16 cellular contexts compared by ENCODE assay signal in genomic region chr1:208213786-208214185, GRCh38. TPM values are rescaled to one million over a fixed set of nuclear protein-coding genes. Genes with fewer than 3 reads are reported as not detected.
A peak's percentile ranks its signal among the peaks of the same experiment; 100 is the strongest.
DNase-seq lines count a peak whose midpoint lies in the region; ATAC-seq, FAIRE-seq and TF ChIP-seq lines count a peak whose summit lies in the region.
"Had no signal": no experiment of that assay in that cellular context is flagged by ENCODE, and none has a peak within 500 bp of the region (broad histone marks: within the 10 kb centered on the region; RNA-seq: fewer than 3 reads in every experiment).

No MANE protein-coding gene starts in this region.

- no peaks in the 10 kb centered on the region for H3K27me3 ChIP-seq in liver (ENCODE audit: control insufficient read depth in 4 of 4, insufficient read depth in 4 of 4, low read length in 3 of 4)
- no peaks in the 10 kb centered on the region for H3K27me3 ChIP-seq in HepG2 (ENCODE audit: control insufficient read depth in 1 of 2, insufficient read depth in 2 of 2, low read length in 2 of 2)
- no peaks in the 10 kb centered on the region for H3K27me3 ChIP-seq in bronchial epithelial cell (ENCODE audit: control insufficient read depth, insufficient read depth, low read length)
- H3K27me3 ChIP-seq in left lung = no peaks in the 10 kb centered on the region
- H3K27me3 ChIP-seq: thyroid gland had no signal

- DNase-seq in HepG2 (ENCODE audit: low spot score) (no peak), bronchial epithelial cell (ENCODE audit: low read depth) (peak; percentile 48), left lung (no peak), occipital lobe (lab: John Stamatoyannopoulos, UW) (no peak), SK-N-DZ (ENCODE audit: low spot score) (no peak)
- DNase-seq in activated T-helper 1 cell treated with anti-CD3 and anti-CD28 coated beads, Interleukin-12 subunit alpha, Interleukin-12 subunit beta, Interleukin-2, Interleukin-4 antibody, amounts not matched to agents 30 ng/mL and 10 ng/mL and 1 ng/mL, durations not matched to agents 14 hours and 24 hours and 36 hours (ENCODE audit: low spot score) = no peak
- no peak for DNase-seq in activated T-helper 2 cell treated with anti-CD3 and anti-CD28 coated beads, Interferon-gamma antibody, Interleukin-2, Interleukin-4, amounts not matched to agents 10 μg/mL and 5 μg/mL and 100 μg/mL, durations not matched to agents 14 hours and 24 hours and 36 hours (ENCODE audit: low spot score)
- DNase-seq: amygdala, kidney glomerular epithelial cell, NCI-H1694, NCI-H774, small intestine, thyroid gland had no signal

- H3K4me3 Mint-ChIP-seq in activated T-helper 1 cell treated with anti-CD3 and anti-CD28 coated beads, Interleukin-12 subunit alpha, Interleukin-12 subunit beta, Interleukin-2, Interleukin-4 antibody, amounts not matched to agents 30 ng/mL and 10 ng/mL and 1 ng/mL, durations not matched to agents 14 hours and 24 hours and 36 hours = no peak overlapping the region
- H3K4me3 Mint-ChIP-seq in activated T-helper 2 cell treated with anti-CD3 and anti-CD28 coated beads, Interferon-gamma antibody, Interleukin-2, Interleukin-4, amounts not matched to agents 10 μg/mL and 5 μg/mL and 100 μg/mL, durations not matched to agents 14 hours and 24 hours and 36 hours (ENCODE audit: low read depth) = no peak overlapping the region
- H3K4me3 Mint-ChIP-seq: neural crest cell had no signal

- 66% methylated on average over 3 of the region's 3 CpGs for WGBS in liver
- WGBS in HepG2 (ENCODE audit: low lambda C conversion rate) = 97% methylated on average over 3 of the region's 3 CpGs

- POLR2A ChIA-PET in HepG2 (lab: Yijun Ruan, JAX) = no interaction called here

- no peak overlapping the region for H3K9ac ChIP-seq in liver (ENCODE audit: low read depth in 1 of 2, low read length in 2 of 2)
- no peak overlapping the region for H3K9ac ChIP-seq in HepG2 (ENCODE audit: insufficient read depth, low read depth, low read length)

- peaks cover 0 to 5% (median 2%) of the 10 kb centered on the region in 4 donors for H3K4me1 ChIP-seq in liver (ENCODE audit: control insufficient read depth in 4 of 4, insufficient read depth in 4 of 4, low read length in 3 of 4)
- no peaks in the 10 kb centered on the region for H3K4me1 ChIP-seq in HepG2 (ENCODE audit: insufficient read depth, low read length)
- peaks cover 22 to 68% of the 10 kb centered on the region in 2 donors for H3K4me1 ChIP-seq in left lung

- H3K4me1 Mint-ChIP-seq in activated T-helper 1 cell treated with anti-CD3 and anti-CD28 coated beads, Interleukin-12 subunit alpha, Interleukin-12 subunit beta, Interleukin-2, Interleukin-4 antibody, amounts not matched to agents 30 ng/mL and 10 ng/mL and 1 ng/mL, durations not matched to agents 14 hours and 24 hours and 36 hours (ENCODE audit: low read depth) = no peaks in the 10 kb centered on the region
- H3K4me1 Mint-ChIP-seq in activated T-helper 2 cell treated with anti-CD3 and anti-CD28 coated beads, Interferon-gamma antibody, Interleukin-2, Interleukin-4, amounts not matched to agents 10 μg/mL and 5 μg/mL and 100 μg/mL, durations not matched to agents 14 hours and 24 hours and 36 hours (ENCODE audit: low read depth) = no peaks in the 10 kb centered on the region

- peaks cover 8% of the 10 kb centered on the region for H3K27me3 Mint-ChIP-seq in activated T-helper 1 cell treated with anti-CD3 and anti-CD28 coated beads, Interleukin-12 subunit alpha, Interleukin-12 subunit beta, Interleukin-2, Interleukin-4 antibody, amounts not matched to agents 30 ng/mL and 10 ng/mL and 1 ng/mL, durations not matched to agents 14 hours and 24 hours and 36 hours (ENCODE audit: insufficient read depth)
- H3K27me3 Mint-ChIP-seq in activated T-helper 2 cell treated with anti-CD3 and anti-CD28 coated beads, Interferon-gamma antibody, Interleukin-2, Interleukin-4, amounts not matched to agents 10 μg/mL and 5 μg/mL and 100 μg/mL, durations not matched to agents 14 hours and 24 hours and 36 hours (ENCODE audit: low read depth) = peaks cover 20% of the 10 kb centered on the region

- intact Hi-C loops in HepG2 (cut with micrococcal nuclease; ENCODE audit: unreplicated experiment) (no loop called here), left lung (cut with DNase I) (no loop called here)
- intact Hi-C loops in activated T-helper 1 cell treated with anti-CD3 and anti-CD28 coated beads, Interleukin-12 subunit alpha, Interleukin-12 subunit beta, Interleukin-2, Interleukin-4 antibody, amounts not matched to agents 30 ng/mL and 10 ng/mL and 1 ng/mL, durations not matched to agents 14 hours and 24 hours and 36 hours (cut with micrococcal nuclease) = no loop called here
- intact Hi-C loops in activated T-helper 2 cell treated with anti-CD3 and anti-CD28 coated beads, Interferon-gamma antibody, Interleukin-2, Interleukin-4, amounts not matched to agents 10 μg/mL and 5 μg/mL and 100 μg/mL, durations not matched to agents 14 hours and 24 hours and 36 hours (cut with micrococcal nuclease) = no loop called here

- TF ChIP-seq CTCF in liver (IDR thresholded peaks at IDR 0.05; ENCODE audit: low read depth, low read length, missing input control) = no peak
- TF ChIP-seq CTCF in HepG2 (CRISPR knock-in tag; IDR thresholded peaks at IDR 0.05) = no peak
- TF ChIP-seq CTCF in bronchial epithelial cell (IDR thresholded peaks at IDR 0.05; ENCODE audit: insufficient read depth, low read length, severe bottlenecking) = no peak
- no peak for TF ChIP-seq CTCF in left lung (IDR thresholded peaks at IDR 0.05)

- H3K27ac Mint-ChIP-seq in activated T-helper 1 cell treated with anti-CD3 and anti-CD28 coated beads, Interleukin-12 subunit alpha, Interleukin-12 subunit beta, Interleukin-2, Interleukin-4 antibody, amounts not matched to agents 30 ng/mL and 10 ng/mL and 1 ng/mL, durations not matched to agents 14 hours and 24 hours and 36 hours = no peak overlapping the region
- H3K27ac Mint-ChIP-seq in activated T-helper 2 cell treated with anti-CD3 and anti-CD28 coated beads, Interferon-gamma antibody, Interleukin-2, Interleukin-4, amounts not matched to agents 10 μg/mL and 5 μg/mL and 100 μg/mL, durations not matched to agents 14 hours and 24 hours and 36 hours = no peak overlapping the region

- TF ChIP-seq EP300 in HepG2 (IDR thresholded peaks at IDR 0.05; ENCODE audit: low read depth in 2 of 2, low read length in 2 of 2) (no peak), HepG2 (CRISPR knock-in tag; IDR thresholded peaks at IDR 0.05; ENCODE audit: borderline replicate concordance) (no peak)

- no TSS peak for BruUV-seq in HepG2 (replicated peaks; lab: Mats Ljungman, UMichigan)

- H3K27ac ChIP-seq in liver (ENCODE audit: low read depth in 1 of 2, low read length in 2 of 2) = no peak overlapping the region
- H3K27ac ChIP-seq in HepG2 (ENCODE audit: extremely low read length, insufficient read depth, low read length) = no peak overlapping the region
- peak overlapping the region; percentile 26 to 61 for H3K27ac ChIP-seq in left lung

- H3K9me3 ChIP-seq in liver (ENCODE audit: control insufficient read depth in 4 of 4, low read length in 3 of 4) = no peaks in the 10 kb centered on the region
- H3K9me3 ChIP-seq in HepG2 (ENCODE audit: low read length) = no peaks in the 10 kb centered on the region
- no peaks in the 10 kb centered on the region for H3K9me3 ChIP-seq in left lung
- H3K9me3 ChIP-seq: thyroid gland had no signal

- H3K36me3 ChIP-seq in liver (ENCODE audit: control insufficient read depth in 4 of 4, insufficient read depth in 3 of 4, low read depth in 1 of 4, low read length in 3 of 4) (peaks cover 0 to 11% (median 7%) of the 10 kb centered on the region in 4 donors), HepG2 (replicated peaks in 1 of 2; ENCODE audit: control insufficient read depth in 1 of 2, insufficient read depth in 2 of 2, low read length in 2 of 2) (peaks cover 0 to 5% of the 10 kb centered on the region in 2 experiments; a peak in 2 of 5 replicates), bronchial epithelial cell (ENCODE audit: control insufficient read depth, insufficient read depth, low read length) (peaks cover 18% of the 10 kb centered on the region), left lung (peaks cover 0 to 34% of the 10 kb centered on the region in 2 donors)

- H3K36me3 Mint-ChIP-seq in activated T-helper 1 cell treated with anti-CD3 and anti-CD28 coated beads, Interleukin-12 subunit alpha, Interleukin-12 subunit beta, Interleukin-2, Interleukin-4 antibody, amounts not matched to agents 30 ng/mL and 10 ng/mL and 1 ng/mL, durations not matched to agents 14 hours and 24 hours and 36 hours (ENCODE audit: low read depth) = no peaks in the 10 kb centered on the region
- H3K36me3 Mint-ChIP-seq in activated T-helper 2 cell treated with anti-CD3 and anti-CD28 coated beads, Interferon-gamma antibody, Interleukin-2, Interleukin-4, amounts not matched to agents 10 μg/mL and 5 μg/mL and 100 μg/mL, durations not matched to agents 14 hours and 24 hours and 36 hours (ENCODE audit: low read depth) = no peaks in the 10 kb centered on the region

- H3K4me2 ChIP-seq in HepG2 (ENCODE audit: low read depth, low read length) = no peak overlapping the region

- H3K9me3 Mint-ChIP-seq in activated T-helper 1 cell treated with anti-CD3 and anti-CD28 coated beads, Interleukin-12 subunit alpha, Interleukin-12 subunit beta, Interleukin-2, Interleukin-4 antibody, amounts not matched to agents 30 ng/mL and 10 ng/mL and 1 ng/mL, durations not matched to agents 14 hours and 24 hours and 36 hours = no peaks in the 10 kb centered on the region
- no peaks in the 10 kb centered on the region for H3K9me3 Mint-ChIP-seq in activated T-helper 2 cell treated with anti-CD3 and anti-CD28 coated beads, Interferon-gamma antibody, Interleukin-2, Interleukin-4, amounts not matched to agents 10 μg/mL and 5 μg/mL and 100 μg/mL, durations not matched to agents 14 hours and 24 hours and 36 hours
- H3K9me3 Mint-ChIP-seq: neural crest cell had no signal

- no peaks in the 10 kb centered on the region for H4K20me1 ChIP-seq in HepG2 (ENCODE audit: insufficient read depth, low read length)

- no peak overlapping the region for H2AFZ ChIP-seq in HepG2 (ENCODE audit: low read length)

- CTCF ChIA-PET in HepG2 (lab: Yijun Ruan, JAX; ENCODE audit: low intra/inter-chr PET ratio, low total read pairs) = no interaction called here

- TF ChIP-seq RAD21 in liver (IDR thresholded peaks at IDR 0.05) (no peak), HepG2 (CRISPR knock-in tag; IDR thresholded peaks at IDR 0.05) (no peak)

- FAIRE-seq in HepG2 (lab: Jason Lieb, UNC) = no peak
- no peak for FAIRE-seq in bronchial epithelial cell (lab: Jason Lieb, UNC)
- FAIRE-seq: A204.1, small intestine had no signal

- H3K4me3 ChIP-seq in liver (ENCODE audit: low read depth in 1 of 3, low read length in 3 of 3) = no peak overlapping the region
- H3K4me3 ChIP-seq in HepG2 (replicated peaks in 1 of 3; ENCODE audit: insufficient read depth in 1 of 3, low read depth in 2 of 3, low read length in 3 of 3) = no peak overlapping the region
- no peak overlapping the region for H3K4me3 ChIP-seq in bronchial epithelial cell (ENCODE audit: low read depth, low read length)
- H3K4me3 ChIP-seq in left lung = no peak overlapping the region
- H3K4me3 ChIP-seq: thyroid gland had no signal

- H3K79me2 ChIP-seq in HepG2 (ENCODE audit: insufficient read depth, low read length) = no peaks in the 10 kb centered on the region

- no peak for TF ChIP-seq POLR2A in HepG2 (IDR thresholded peaks at IDR 0.05; ENCODE audit: insufficient read depth in 1 of 2, low read depth in 2 of 2, low read length in 2 of 2)

- in situ Hi-C loops in HepG2 (cut with HindIII; ENCODE audit: extremely low pct_ligation_motif_present, low pct_unique_long_range_greater_than_20kb) = no loop called here

- no peak for ATAC-seq in HepG2
- peak; percentile 55 for ATAC-seq in left lung

RNA-seq across cellular contexts. Expression of gene PLXNA2, which starts 30.4 kb away (rescaled TPM):
- total RNA-seq in liver (1 to 10 TPM; 2.8 to 9.2 TPM), HepG2 (2016; rRNA removed; fragmentation: Illumina TruSeq; extraction: Trizol) (0.24 and 1.1 TPM in 2 replicates), bronchial epithelial cell (9.0 and 10.0 TPM in 2 replicates), left lung (10 to 100 TPM; 73.5 to 92.8 TPM), occipital lobe (60.7 TPM)
- polyA plus RNA-seq in liver (1 to 10 TPM; 1.8 to 2.7 TPM), HepG2 (2011; rRNA removed) (2.1 TPM in 2 replicates)
- under 0.01 and 0.18 TPM in 2 replicates for total RNA-seq in HepG2 (2016; cell fraction: cytosol; rRNA removed; fragmentation: Illumina TruSeq; extraction: Trizol; ENCODE audit: low read depth)
- total RNA-seq in HepG2 (2016; cell fraction: insoluble cytoplasmic fraction; rRNA removed; fragmentation: Illumina TruSeq; extraction: Trizol) = 0.22 and 0.71 TPM in 2 replicates
- 0.28 and 0.49 TPM in 2 replicates for total RNA-seq in HepG2 (2016; cell fraction: membrane; rRNA removed; fragmentation: Illumina TruSeq; extraction: Trizol)
- 1.5 and 1.9 TPM in 2 replicates for total RNA-seq in HepG2 (2016; cell fraction: nucleus; rRNA removed; fragmentation: Illumina TruSeq; extraction: Trizol)
- polyA plus RNA-seq in HepG2 (2011; cell fraction: cytosol; rRNA removed) = 0.59 and 1.1 TPM in 2 replicates
- polyA plus RNA-seq in HepG2 (2011; cell fraction: nucleus; rRNA removed) = 8.7 and 12.0 TPM in 2 replicates
- 1.0 and 1.7 TPM in 2 replicates for polyA plus RNA-seq in HepG2 (2012)
- 0.03 and 0.07 TPM in 2 replicates for polyA plus RNA-seq in HepG2 (2016; cell fraction: cytosol; fragmentation: Illumina TruSeq; extraction: Trizol; ENCODE audit: low read depth)
- polyA plus RNA-seq in HepG2 (2016; cell fraction: insoluble cytoplasmic fraction; fragmentation: Illumina TruSeq; extraction: Trizol; ENCODE audit: low read depth) = 0.33 and 0.36 TPM in 2 replicates
- 0.17 and 0.33 TPM in 2 replicates for polyA plus RNA-seq in HepG2 (2016; cell fraction: membrane; fragmentation: Illumina TruSeq; extraction: Trizol; ENCODE audit: low read depth)
- 3.2 and 3.4 TPM in 2 replicates for polyA plus RNA-seq in HepG2 (2016; cell fraction: nucleus; fragmentation: Illumina TruSeq; extraction: Trizol; ENCODE audit: insufficient read depth, low read depth)
- polyA minus RNA-seq in HepG2 (2011; rRNA and poly(A)+ RNA removed; ENCODE audit: low replicate concordance) = 6.7 and 14.5 TPM in 2 replicates
- 1.8 and 3.3 TPM in 2 replicates for polyA minus RNA-seq in HepG2 (2011; cell fraction: cytosol; rRNA and poly(A)+ RNA removed)
- 7.1 and 8.1 TPM in 2 replicates for polyA minus RNA-seq in HepG2 (2011; cell fraction: nucleus; rRNA and poly(A)+ RNA removed)
- total RNA-seq in activated T-helper 1 cell treated with anti-CD3 and anti-CD28 coated beads, Interleukin-12 subunit alpha, Interleukin-12 subunit beta, Interleukin-2, Interleukin-4 antibody, amounts not matched to agents 30 ng/mL and 10 ng/mL and 1 ng/mL, durations not matched to agents 14 hours and 24 hours and 36 hours = 0.02 and 0.08 TPM in 2 replicates
- polyA plus RNA-seq in SK-N-DZ (2014; cell fraction: cytosol; rRNA removed) = 6.0 and 6.3 TPM in 2 replicates
- polyA plus RNA-seq in SK-N-DZ (2014; cell fraction: nucleus; rRNA removed) = 16.3 and 61.2 TPM in 2 replicates
- 0.07 and 0.37 TPM in 2 replicates for total RNA-seq in activated T-helper 2 cell treated with anti-CD3 and anti-CD28 coated beads, Interferon-gamma antibody, Interleukin-2, Interleukin-4, amounts not matched to agents 10 μg/mL and 5 μg/mL and 100 μg/mL, durations not matched to agents 14 hours and 24 hours and 36 hours

Comparison
In these comparisons a context has a peak if more than half of its experiments do, and no peak if none do; other contexts are left out.
1. H3K27ac ChIP-seq: peak in left lung (2 of 2); none in liver (0 of 2) and HepG2 (single experiment).